In genomic region chr2:43236256-43236655, GRCh38 we compare ENCODE assay signal across 21 cellular contexts. TPM values are rescaled to one million over a fixed set of nuclear protein-coding genes. Genes with fewer than 3 reads are reported as not detected.
A peak's percentile ranks its signal among the peaks of the same experiment; 100 is the strongest.
DNase-seq lines count a peak whose midpoint lies in the region; ATAC-seq and TF ChIP-seq lines count a peak whose summit lies in the region.
"Had no signal": no experiment of that assay in that cellular context is flagged by ENCODE, and none has a peak within 500 bp of the region (broad histone marks: within the 10 kb centered on the region; RNA-seq: fewer than 3 reads in every experiment).

No MANE protein-coding gene starts in this region.

- TF ChIP-seq CTCF in heart left ventricle (IDR thresholded peaks at IDR 0.05) (no peak), nephron progenitor cell (IDR thresholded peaks at IDR 0.05) (no peak), type B pancreatic cell (conservative IDR thresholded peaks at IDR 0.05) (no peak)

- H3K36me3 Mint-ChIP-seq in dendritic cell treated with granulocyte-macrophage colony-stimulating factor and Interleukin-4, amounts not matched to agents 40 ng/mL and 50 ng/mL, for 4 days (ENCODE audit: low read depth), result peaks cover 5% of the 10 kb centered on the region
- H3K36me3 Mint-ChIP-seq in nephron progenitor cell (ENCODE audit: low read depth) (peaks cover 10% of the 10 kb centered on the region), type B pancreatic cell (peaks cover 17% of the 10 kb centered on the region)

- H3K4me3 ChIP-seq in right cardiac atrium (ENCODE audit: low read length), result no peak overlapping the region
- no peak overlapping the region for H3K4me3 ChIP-seq in heart left ventricle
- H3K4me3 ChIP-seq: SJCRH30 had no signal

- no peaks in the 10 kb centered on the region for H3K27me3 ChIP-seq in right cardiac atrium (ENCODE audit: control insufficient read depth, insufficient read depth)
- H3K27me3 ChIP-seq in heart left ventricle, result no peaks in the 10 kb centered on the region
- H3K27me3 ChIP-seq: SJCRH30 had no signal

- DNase-seq in right cardiac atrium (no peak), heart left ventricle (no peak), nephron progenitor cell (no peak), type B pancreatic cell (ENCODE audit: extremely low spot score, unreplicated experiment) (no peak), NCI-H526 treated with DMSO at 0.1 percent for 48 hours (lab: John Stamatoyannopoulos, UW) (no peak), ACHN (no peak), HPDE6-E6E7 (ENCODE audit: extremely low spot score) (no peak)
- DNase-seq: 8988T; AML-193; KBM-7; NCI-H1092 treated with DMSO at 0.1 percent for 48 hours; NCI-H1436 treated with DMSO at 0.1 percent for 48 hours; NCI-H1930; NCI-H226; NCI-H510A treated with DMSO at 0.1 percent for 48 hours; NCI-H774; NK-92 treated with Interleukin-12 subunit alpha and Interleukin-12 subunit beta, amount 100 ng/mL, for 24 hours; SJCRH30 had no signal

- intact Hi-C loops in right cardiac atrium (cut with DNase I), result loop anchor here in 3 of 4 donors (10.0 kb wide), 3 partner anchors 249 to 411 kb away; no protein-coding TSS in a partner anchor
- intact Hi-C loops in heart left ventricle (cut with DNase I), result loop anchor here in 1 of 10 donors (10.0 kb wide), 2 partner anchors 309 to 381 kb away; no protein-coding TSS in a partner anchor
- intact Hi-C loops in dendritic cell treated with granulocyte-macrophage colony-stimulating factor and Interleukin-4, amounts not matched to agents 40 ng/mL and 50 ng/mL, for 4 days (cut with micrococcal nuclease), result loop anchor here (10.0 kb wide), 1 partner anchor 169 kb away; no protein-coding TSS in a partner anchor

- no peaks in the 10 kb centered on the region for H3K27me3 Mint-ChIP-seq in dendritic cell treated with granulocyte-macrophage colony-stimulating factor and Interleukin-4, amounts not matched to agents 40 ng/mL and 50 ng/mL, for 4 days
- H3K27me3 Mint-ChIP-seq in nephron progenitor cell (ENCODE audit: low read depth, poor library complexity), result no peaks in the 10 kb centered on the region
- H3K27me3 Mint-ChIP-seq in type B pancreatic cell, result no peaks in the 10 kb centered on the region

- no peak for TF ChIP-seq POLR2A in heart left ventricle (IDR thresholded peaks at IDR 0.05)

- peaks cover 85% of the 10 kb centered on the region for H3K4me1 Mint-ChIP-seq in dendritic cell treated with granulocyte-macrophage colony-stimulating factor and Interleukin-4, amounts not matched to agents 40 ng/mL and 50 ng/mL, for 4 days (ENCODE audit: low read depth)
- peaks cover 23% of the 10 kb centered on the region for H3K4me1 Mint-ChIP-seq in nephron progenitor cell
- peaks cover 12% of the 10 kb centered on the region for H3K4me1 Mint-ChIP-seq in type B pancreatic cell (ENCODE audit: unreplicated experiment)

- peak overlapping the region; percentile 17 for H3K27ac ChIP-seq in right cardiac atrium (ENCODE audit: low read length)
- peak overlapping the region in 2 of 12 donors; percentile 12 to 69 for H3K27ac ChIP-seq in heart left ventricle
- H3K27ac ChIP-seq: C4-2B, SJCRH30 had no signal

- WGBS in right cardiac atrium, result 81% methylated on average over 3 of the region's 3 CpGs
- WGBS in heart left ventricle, 4 donors, result 79 to 94% (median 88%) methylated on average over 3 of the region's 3 CpGs

- in situ Hi-C loops in ACHN (cut with HindIII; ENCODE audit: low pct_ligation_motif_present, low pct_unique_long_range_greater_than_20kb, low sequenced_read_pairs), result no loop called here

- H3K4me3 Mint-ChIP-seq in dendritic cell treated with granulocyte-macrophage colony-stimulating factor and Interleukin-4, amounts not matched to agents 40 ng/mL and 50 ng/mL, for 4 days, result no peak overlapping the region
- no peak overlapping the region for H3K4me3 Mint-ChIP-seq in nephron progenitor cell
- no peak overlapping the region for H3K4me3 Mint-ChIP-seq in type B pancreatic cell

- no peak for ATAC-seq in right cardiac atrium
- no peak for ATAC-seq in heart left ventricle
- ATAC-seq: HCT116 had no signal

- no peaks in the 10 kb centered on the region for H3K9me3 Mint-ChIP-seq in dendritic cell treated with granulocyte-macrophage colony-stimulating factor and Interleukin-4, amounts not matched to agents 40 ng/mL and 50 ng/mL, for 4 days
- H3K9me3 Mint-ChIP-seq in nephron progenitor cell (no peaks in the 10 kb centered on the region), type B pancreatic cell (no peaks in the 10 kb centered on the region)

- H3K9me3 ChIP-seq in right cardiac atrium (ENCODE audit: control insufficient read depth, low read length) (no peaks in the 10 kb centered on the region), heart left ventricle (no peaks in the 10 kb centered on the region)
- H3K9me3 ChIP-seq: SJCRH30 had no signal

- peaks cover 0 to 13% (median 0%) of the 10 kb centered on the region in 9 donors for H3K36me3 ChIP-seq in heart left ventricle
- H3K36me3 ChIP-seq: SJCRH30 had no signal

- H3K27ac Mint-ChIP-seq in dendritic cell treated with granulocyte-macrophage colony-stimulating factor and Interleukin-4, amounts not matched to agents 40 ng/mL and 50 ng/mL, for 4 days, result peak overlapping the region; percentile 80
- H3K27ac Mint-ChIP-seq in nephron progenitor cell, result peak overlapping the region; percentile 69
- peak overlapping the region; percentile 61 for H3K27ac Mint-ChIP-seq in type B pancreatic cell

- H3K4me1 ChIP-seq in right cardiac atrium (ENCODE audit: control insufficient read depth, insufficient read depth, low read length), result peaks cover 2% of the 10 kb centered on the region
- peaks cover 0 to 86% (median 3%) of the 10 kb centered on the region in 12 donors for H3K4me1 ChIP-seq in heart left ventricle

RNA-seq across cellular contexts. Expression of gene ZFP36L2, which starts 9.8 kb away (rescaled TPM):
- total RNA-seq in right cardiac atrium (10 to 100 TPM; 62.1 to 73.0 (median 68.1) TPM), heart left ventricle (10 to 100 TPM; 28.8 to 94.4 (median 44.9) TPM), type B pancreatic cell (ENCODE audit: low replicate concordance) (198 and 437 TPM in 2 replicates)
- polyA plus RNA-seq in right cardiac atrium (40.3 TPM), heart left ventricle (10 to 100 TPM; 29.2 to 29.5 TPM)
